Comparison of ENCODE assay signal across 18 cellular contexts in genomic region chr15:63974036-63974435, GRCh38.
"Had no signal": no experiment of that assay in that cellular context is flagged by ENCODE, and none has a peak within 500 bp of the region (broad histone marks: within the 10 kb centered on the region; RNA-seq: fewer than 3 reads in every experiment).

No MANE protein-coding gene starts in this region.

- DNase-seq: activated CD4-positive, alpha-beta memory T cell treated with anti-CD3 and anti-CD28 coated beads, Interleukin-2, amount 10 ng/mL, durations not matched to agents 7 days and 5 days; activated CD4-positive, alpha-beta T cell treated with anti-CD3 and anti-CD28 coated beads for 4 hours; activated effector memory CD4-positive, alpha-beta T cell treated with anti-CD3 and anti-CD28 coated beads, Interleukin-2, amount 50 U/mL, for 16 hours; activated T-cell treated with anti-CD3 and anti-CD28 coated beads, Interleukin-2, amount 50 U/mL, for 4 hours; body of pancreas; central memory CD4-positive, alpha-beta T cell; esophagus squamous epithelium; foreskin melanocyte; heart left ventricle; naive thymus-derived CD8-positive, alpha-beta T cell; spleen; stimulated activated naive CD8-positive, alpha-beta T cell treated with anti-CD3 and anti-CD28 coated beads, Interleukin-15, amount 100 ng/mL, for 72 hours; T-helper 17 cell; uterus had no signal

- H3K27ac ChIP-seq: body of pancreas, coronary artery, esophagus squamous epithelium, spleen, thoracic aorta had no signal

- H3K27me3 ChIP-seq: body of pancreas, esophagus squamous epithelium, heart left ventricle, spleen, uterus had no signal

- H3K9me3 ChIP-seq: body of pancreas, esophagus squamous epithelium, heart left ventricle, spleen, thoracic aorta, uterus had no signal

- ATAC-seq: activated T-cell treated with anti-CD3 and anti-CD28 coated beads, Interleukin-2, amount 50 U/mL, for 4 hours; body of pancreas; heart left ventricle; left lobe of liver; naive thymus-derived CD8-positive, alpha-beta T cell; sciatic nerve; stimulated activated naive CD8-positive, alpha-beta T cell treated with anti-CD3 and anti-CD28 coated beads, Interleukin-15, amount 100 ng/mL, for 72 hours; T-helper 17 cell had no signal

- H3K36me3 ChIP-seq: heart left ventricle, thoracic aorta, uterus had no signal

- H3K4me3 ChIP-seq: body of pancreas, coronary artery, esophagus squamous epithelium, heart left ventricle, spleen, thoracic aorta, uterus had no signal

- H3K4me1 ChIP-seq: uterus had no signal
